ENCODE assay signal across 8 cellular contexts in genomic region chr15:40115670-40116093, GRCh38. TPM values are rescaled to one million over a fixed set of nuclear protein-coding genes. Genes with fewer than 3 reads are reported as not detected.
DNase-seq lines count a peak whose midpoint lies in the region; ATAC-seq and TF ChIP-seq lines count a peak whose summit lies in the region.

No MANE protein-coding gene starts in this region.

- no peaks in the 10 kb centered on the region for H4K20me1 ChIP-seq in PC-3 (ENCODE audit: low read length)

- ATAC-seq in GM19023 (IDR thresholded peaks at IDR 0.05; ENCODE audit: unreplicated experiment) (peak; percentile 92), HG03039 (IDR thresholded peaks at IDR 0.05; ENCODE audit: unreplicated experiment) (peak; percentile 76), PC-3 (no peak)

- no peaks in the 10 kb centered on the region for H3F3A ChIP-seq in PC-3 (ENCODE audit: low read length, unreplicated experiment)

- no peak overlapping the region for H2AFZ ChIP-seq in PC-3 (ENCODE audit: low read length)

- BruUV-seq in PC-3 (replicated peaks; lab: Mats Ljungman, UMichigan) = no TSS peak

- H3K9ac ChIP-seq in PC-3 (ENCODE audit: low read length) = no peak overlapping the region

- H3K27ac ChIP-seq in PC-3 (ENCODE audit: low read length) = no peak overlapping the region

- H3K27me3 Mint-ChIP-seq in chondrocyte (ENCODE audit: low read depth) = peaks cover 5% of the 10 kb centered on the region

- intact Hi-C loops in PC-3 (cut with micrococcal nuclease) = no loop called here

- no peaks in the 10 kb centered on the region for H3K36me3 Mint-ChIP-seq in chondrocyte (ENCODE audit: low read depth)

- CTCF ChIA-PET in PC-3 (lab: Charles Lee) = no interaction called here

- no peak overlapping the region for H3K4me3 ChIP-seq in PC-3 (ENCODE audit: low read length)

- H3K9me2 ChIP-seq in PC-3 (replicated peaks; ENCODE audit: low read length) = no peaks in the 10 kb centered on the region

- no peaks in the 10 kb centered on the region for H3K36me3 ChIP-seq in PC-3 (ENCODE audit: low read depth, low read length)

- H3K27ac Mint-ChIP-seq in chondrocyte (ENCODE audit: unreplicated experiment) = peak overlapping the region; percentile 33

- no peaks in the 10 kb centered on the region for H3K79me2 ChIP-seq in PC-3 (ENCODE audit: low read length)

- H3K4me1 Mint-ChIP-seq in chondrocyte (ENCODE audit: low read depth) = peaks cover 9% of the 10 kb centered on the region

- POLR2A ChIA-PET in PC-3 (lab: Charles Lee; ENCODE audit: unreplicated experiment) = no interaction called here

- H3K9me3 ChIP-seq in PC-3 (ENCODE audit: low read length) = no peaks in the 10 kb centered on the region

- no peaks in the 10 kb centered on the region for H3K27me3 ChIP-seq in PC-3 (ENCODE audit: low read length)

- H3K9me3 Mint-ChIP-seq in chondrocyte (ENCODE audit: low read depth) = no peaks in the 10 kb centered on the region

- no peak overlapping the region for H3K4me2 ChIP-seq in PC-3 (ENCODE audit: low read length)

- H3K4me1 ChIP-seq in PC-3 (ENCODE audit: insufficient read depth, low read length) = peaks cover 3% of the 10 kb centered on the region; the same call in 1 of the 2 replicates

- peak; percentile 83 for DNase-seq in CD1c-positive myeloid dendritic cell (ENCODE audit: extremely low spot score)
- DNase-seq in PC-3 = peak; percentile 27
- no peak for DNase-seq in chondrocyte (ENCODE audit: low spot score)
- DNase-seq in stimulated activated CD8-positive, alpha-beta memory T cell treated with anti-CD3 and anti-CD28 coated beads, Interleukin-12 subunit alpha, Interleukin-12 subunit beta, amount 100 ng/mL, for 4 hours (ENCODE audit: low read depth) = peak; percentile 26
- no peak for DNase-seq in NCI-H345 (lab: John Stamatoyannopoulos, UW)
- no peak for DNase-seq in T-helper 9 cell

- TF ChIP-seq CTCF in PC-3 (conservative IDR thresholded peaks at IDR 0.05; ENCODE audit: low read depth, low read length) (no peak), chondrocyte (IDR thresholded peaks at IDR 0.05) (no peak)

- H3K4me3 Mint-ChIP-seq in chondrocyte (ENCODE audit: unreplicated experiment) = no peak overlapping the region

RNA-seq across cellular contexts. Expression of gene BMF, which starts 7.0 kb away (rescaled TPM):
- total RNA-seq in PC-3 (2014; rRNA removed) (0.95 and 5.2 TPM in 2 replicates), chondrocyte (15.1 to 40.9 TPM (median 17.9 TPM) in 3 replicates)

RNA-seq across cellular contexts. Expression of gene BUB1B, which starts 45.2 kb away (rescaled TPM):
- 73.0 and 96.4 TPM in 2 replicates for total RNA-seq in PC-3 (2014; rRNA removed)
- total RNA-seq in chondrocyte = 6.7 to 9.6 TPM (median 7.4 TPM) in 3 replicates

Comparison
In these comparisons a context has a peak if more than half of its experiments do, and no peak if none do; other contexts are left out.
1. DNase-seq: peak in CD1c-positive myeloid dendritic cell (single experiment), PC-3 (single experiment) and stimulated activated CD8-positive, alpha-beta memory T cell treated with anti-CD3 and anti-CD28 coated beads, Interleukin-12 subunit alpha, Interleukin-12 subunit beta, amount 100 ng/mL, for 4 hours (single experiment); none in chondrocyte (single experiment), NCI-H345 (single experiment) and T-helper 9 cell (single experiment).